Comparison of ENCODE assay signal across 9 cellular contexts in the genomic region with DNA sequence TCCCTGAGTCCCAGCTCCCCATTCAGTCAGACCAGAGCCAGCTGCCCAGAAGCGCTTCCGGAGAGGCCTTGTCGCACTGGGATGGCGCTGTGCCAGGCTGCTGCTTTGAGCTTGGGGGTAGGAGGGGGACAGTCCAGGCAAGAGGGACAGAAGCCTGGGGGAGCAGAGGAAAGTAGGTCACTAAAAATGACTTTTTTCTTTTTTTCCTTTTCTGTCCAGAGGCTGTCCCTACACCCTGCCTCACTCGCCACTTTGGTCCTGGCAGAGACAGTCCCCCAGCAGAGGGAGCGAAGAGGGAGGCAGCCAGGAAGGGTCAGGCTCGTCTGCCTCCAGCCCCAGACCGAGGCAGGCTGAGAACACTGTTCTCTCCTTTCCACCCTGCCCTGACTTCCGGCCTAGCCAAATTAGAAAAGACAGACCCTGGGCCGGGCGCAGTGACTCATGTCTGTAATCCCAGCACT. TPM values are rescaled to one million over a fixed set of nuclear protein-coding genes. Genes with fewer than 3 reads are reported as not detected.
DNase-seq lines count a peak whose midpoint lies in the region; ATAC-seq and TF ChIP-seq lines count a peak whose summit lies in the region.
"Had no signal": no experiment of that assay in that cellular context is flagged by ENCODE, and none has a peak within 500 bp of the region (broad histone marks: within the 10 kb centered on the region; RNA-seq: fewer than 3 reads in every experiment).

No MANE protein-coding gene starts in this region.

- in situ Hi-C loops in mammary epithelial cell (cut with MboI; ENCODE audit: low sequenced_read_pairs in 2 of 2), result no loop called here

- DNase-seq in HK-2 (ENCODE audit: unreplicated experiment), result peak; percentile 84
- DNase-seq in mammary epithelial cell, result peak; percentile 53
- peak in 47 of 49 donors; percentile 32 to 89 (median 80) for DNase-seq in substantia nigra (lab: John Stamatoyannopoulos, UW)
- DNase-seq in activated T-cell treated with anti-CD3 and anti-CD28 coated beads for 4 hours, result no peak
- no peak for DNase-seq in NCI-H2196 (lab: John Stamatoyannopoulos, UW; ENCODE audit: unreplicated experiment)
- DNase-seq in activated effector memory CD4-positive, alpha-beta T cell treated with Interleukin-2 at 50 U/mL for 16 hours, result no peak
- DNase-seq: NCI-H1105 had no signal

- H3K4me2 ChIP-seq in mammary epithelial cell (ENCODE audit: insufficient read depth, low read depth, low read length), result peak overlapping the region; percentile 17

- H3K27ac ChIP-seq in mammary epithelial cell (ENCODE audit: insufficient read depth, low read depth, low read length) (peak overlapping the region; percentile 70), layer of hippocampus (ENCODE audit: low read depth, low read length) (peak overlapping the region; percentile 74), substantia nigra (ENCODE audit: low read depth, low read length, poor library complexity, severe bottlenecking) (peak overlapping the region; percentile 87)

- H2AFZ ChIP-seq in mammary epithelial cell (ENCODE audit: low read depth, low read length), result peak overlapping the region; percentile 35

- H3K27me3 ChIP-seq in mammary epithelial cell (ENCODE audit: insufficient read depth, low read length), result no peaks in the 10 kb centered on the region
- H3K27me3 ChIP-seq in layer of hippocampus (ENCODE audit: control insufficient read depth, insufficient read depth, low read length), result no peaks in the 10 kb centered on the region

- dilution Hi-C loops in mammary epithelial cell (cut with HindIII; ENCODE audit: low sequenced_read_pairs), result no loop called here

- no peaks in the 10 kb centered on the region for H4K20me1 ChIP-seq in mammary epithelial cell (ENCODE audit: insufficient read depth, low read length)

- WGBS in mammary epithelial cell (ENCODE audit: low coverage, missing lambda C conversion rate), result 11% methylated on average over 8 of the region's 11 CpGs

- peak in 1 of 2 donors; percentile 21 for TF ChIP-seq CTCF in mammary epithelial cell (conservative IDR thresholded peaks at IDR 0.05 in 1 of 2, IDR thresholded peaks at IDR 0.05 in 1 of 2; ENCODE audit: extremely low read depth in 1 of 2, insufficient read depth in 1 of 2, low read depth in 1 of 2, low read length in 2 of 2)

- H3K79me2 ChIP-seq in mammary epithelial cell (ENCODE audit: insufficient read depth, low read length), result no peaks in the 10 kb centered on the region

- no peaks in the 10 kb centered on the region for H3K9me3 ChIP-seq in mammary epithelial cell (replicated peaks; ENCODE audit: insufficient read depth, low read length)

- H3K4me3 ChIP-seq in mammary epithelial cell (replicated peaks in 1 of 3; ENCODE audit: insufficient read depth in 1 of 3, low read depth in 2 of 3, low read length in 3 of 3), result no peak overlapping the region

- peaks cover 60% of the 10 kb centered on the region for H3K4me1 ChIP-seq in mammary epithelial cell (ENCODE audit: insufficient read depth, low read length)

- CTCF ChIA-PET in mammary epithelial cell (lab: Charles Lee; ENCODE audit: low non-redundant PET), result interaction anchor here (1.0 kb wide), 1 partner anchor 14 kb away, joined by 4 read pairs; no protein-coding TSS in a partner anchor

- H3K9ac ChIP-seq in mammary epithelial cell (ENCODE audit: insufficient read depth, low read length), result no peak overlapping the region

- intact Hi-C loops in mammary epithelial cell (cut with micrococcal nuclease), result no loop called here

- no peaks in the 10 kb centered on the region for H3K36me3 ChIP-seq in mammary epithelial cell (ENCODE audit: insufficient read depth, low read length)

- BruUV-seq in mammary epithelial cell (replicated peaks; lab: Mats Ljungman, UMichigan), result no TSS peak

- no peak for ATAC-seq in HG03432 (IDR thresholded peaks at IDR 0.05; ENCODE audit: unreplicated experiment)

RNA-seq across cellular contexts. Expression of a gene that starts 15.8 kb away (rescaled TPM):
- total RNA-seq in mammary epithelial cell, result 10 to 100 TPM; 36.8 to 87.0 TPM
- polyA plus RNA-seq in mammary epithelial cell, result 61.1 TPM
- 82.4 TPM for polyA minus RNA-seq in mammary epithelial cell

Comparison
In these comparisons a context has a peak if more than half of its experiments do, and no peak if none do; other contexts are left out.
1. DNase-seq: peak in HK-2 (single experiment), mammary epithelial cell (single experiment) and substantia nigra (47 of 49); none in activated T-cell treated with anti-CD3 and anti-CD28 coated beads for 4 hours (single experiment), NCI-H2196 (single experiment) and activated effector memory CD4-positive, alpha-beta T cell treated with Interleukin-2 at 50 U/mL for 16 hours (single experiment).
2. Peak in every context shown above with its lines, with median percentiles within 50 percentile points of each other: H3K27ac ChIP-seq.